In the genomic region with DNA sequence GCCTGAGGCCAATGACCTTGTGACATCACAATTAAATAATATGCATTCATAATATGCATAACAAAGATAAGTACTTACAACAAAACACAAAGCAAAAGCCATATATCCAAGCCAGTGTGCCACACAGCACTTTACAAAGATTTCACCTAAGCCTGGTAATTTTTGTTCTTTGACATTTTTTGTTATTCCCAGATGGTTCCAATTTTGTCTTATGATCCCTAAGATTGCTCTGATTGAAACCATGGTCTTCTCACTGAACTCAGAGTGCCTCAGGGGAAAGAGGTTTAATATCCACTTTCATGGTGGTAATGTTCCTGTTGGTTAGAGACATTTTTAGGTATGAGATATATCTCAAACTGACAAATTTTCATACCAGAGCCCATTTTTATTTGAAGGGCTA, we compare ENCODE assay signal across 38 cellular contexts. TPM values are rescaled to one million over a fixed set of nuclear protein-coding genes. Genes with fewer than 3 reads are reported as not detected.
"Had no signal": no experiment of that assay in that cellular context is flagged by ENCODE, and none has a peak within 500 bp of the region (broad histone marks: within the 10 kb centered on the region; RNA-seq: fewer than 3 reads in every experiment).

No MANE protein-coding gene starts in this region.

- H3K4me3 ChIP-seq: MG63 had no signal

- H3K4me2 ChIP-seq: KMS-11 had no signal

- H3K36me3 ChIP-seq: MG63 had no signal

- H3K9me3 ChIP-seq: MG63 had no signal

- DNase-seq: Karpas-422, Kasumi-1, KG1, MG63, MM.1S, MV-4-11, NCI-H1048, NCI-H1092, NCI-H1092 treated with DMSO at 0.1 percent for 48 hours, NCI-H1105, NCI-H1105 treated with DMSO at 0.1 percent for 48 hours, NCI-H1417, NCI-H1417 treated with DMSO at 0.1 percent for 48 hours, NCI-H1436, NCI-H1436 treated with DMSO at 0.1 percent for 48 hours, NCI-H146, NCI-H1694, NCI-H1694 treated with DMSO at 0.1 percent for 48 hours, NCI-H187, NCI-H187 treated with DMSO at 0.1 percent for 48 hours, NCI-H1930, NCI-H2029, NCI-H2029 treated with DMSO at 0.1 percent for 48 hours, NCI-H2081, NCI-H2081 treated with DMSO at 0.1 percent for 48 hours, NCI-H2107, NCI-H2171, NCI-H2171 treated with DMSO at 0.1 percent for 48 hours, NCI-H2227 treated with DMSO at 0.1 percent for 48 hours, NCI-H226, NCI-H345, NCI-H446, NCI-H446 treated with DMSO at 0.1 percent for 48 hours had no signal

- H3K27ac ChIP-seq: KMS-11 had no signal

- H3K9ac ChIP-seq: KMS-11 had no signal

- H3K27me3 ChIP-seq: MG63 had no signal

RNA-seq across cellular contexts. Expression of a gene that starts 29.1 kb away (rescaled TPM):
- total RNA-seq: LHCN-M2, M059J, MCF 10A, NCI-H460 had no signal
